ENCODE assay signal across 21 cellular contexts in the genomic region with DNA sequence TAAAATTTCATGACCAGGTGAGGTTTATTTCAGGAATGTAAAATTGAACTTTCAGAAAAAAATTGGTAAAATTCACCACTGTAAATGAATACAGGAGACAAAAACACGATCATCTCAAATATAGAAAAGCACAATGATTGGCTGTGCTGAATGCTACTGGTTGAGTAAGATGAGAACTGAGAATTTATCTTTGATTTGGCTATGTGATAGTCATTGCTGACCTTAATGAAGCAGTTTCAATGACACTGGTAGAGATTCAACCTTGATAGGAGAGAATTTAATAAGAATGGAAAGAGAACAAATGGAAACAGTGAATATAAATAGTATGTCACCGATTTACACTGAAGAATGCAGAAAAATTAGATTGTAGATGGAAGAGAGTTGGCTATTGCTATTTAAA. TPM values are rescaled to one million over a fixed set of nuclear protein-coding genes. Genes with fewer than 3 reads are reported as not detected.
"Had no signal": no experiment of that assay in that cellular context is flagged by ENCODE, and none has a peak within 500 bp of the region (broad histone marks: within the 10 kb centered on the region; RNA-seq: fewer than 3 reads in every experiment).

No MANE protein-coding gene starts in this region.

- H3K27me3 Mint-ChIP-seq: IgD-negative memory B cell had no signal

- H3K27ac Mint-ChIP-seq: IgD-negative memory B cell had no signal

- H3K4me3 Mint-ChIP-seq: IgD-negative memory B cell had no signal

- H3K4me1 Mint-ChIP-seq: IgD-negative memory B cell had no signal

- DNase-seq: Kasumi-1, MM.1S, NCI-H1092 treated with DMSO at 0.1 percent for 48 hours, NCI-H1436, NCI-H187, NCI-H2029, NCI-H2081 treated with DMSO at 0.1 percent for 48 hours, NCI-H2171, NCI-H226, NCI-H446, NCI-H510A, NCI-H524 treated with DMSO at 0.1 percent for 48 hours, NCI-H69, NCI-H774, RPMI8226, SHP77, SK-N-SH had no signal

- ATAC-seq: K562 had no signal

RNA-seq across cellular contexts. Expression of a gene that starts 6.4 kb away (rescaled TPM):
- total RNA-seq: K562, M059J, SK-MEL-5 had no signal
